1 cellular context compared by ENCODE assay signal in genomic region chr17:81393684-81394376, GRCh38.
TF ChIP-seq lines count a peak whose summit lies in the region.

No MANE protein-coding gene starts in this region.

TF ChIP-seq in K562, 482 proteins besides CTCF, POLR2A, EP300 and RAD21 (continued from another document and continues in another):
- TF ChIP-seq, protein P1, sequence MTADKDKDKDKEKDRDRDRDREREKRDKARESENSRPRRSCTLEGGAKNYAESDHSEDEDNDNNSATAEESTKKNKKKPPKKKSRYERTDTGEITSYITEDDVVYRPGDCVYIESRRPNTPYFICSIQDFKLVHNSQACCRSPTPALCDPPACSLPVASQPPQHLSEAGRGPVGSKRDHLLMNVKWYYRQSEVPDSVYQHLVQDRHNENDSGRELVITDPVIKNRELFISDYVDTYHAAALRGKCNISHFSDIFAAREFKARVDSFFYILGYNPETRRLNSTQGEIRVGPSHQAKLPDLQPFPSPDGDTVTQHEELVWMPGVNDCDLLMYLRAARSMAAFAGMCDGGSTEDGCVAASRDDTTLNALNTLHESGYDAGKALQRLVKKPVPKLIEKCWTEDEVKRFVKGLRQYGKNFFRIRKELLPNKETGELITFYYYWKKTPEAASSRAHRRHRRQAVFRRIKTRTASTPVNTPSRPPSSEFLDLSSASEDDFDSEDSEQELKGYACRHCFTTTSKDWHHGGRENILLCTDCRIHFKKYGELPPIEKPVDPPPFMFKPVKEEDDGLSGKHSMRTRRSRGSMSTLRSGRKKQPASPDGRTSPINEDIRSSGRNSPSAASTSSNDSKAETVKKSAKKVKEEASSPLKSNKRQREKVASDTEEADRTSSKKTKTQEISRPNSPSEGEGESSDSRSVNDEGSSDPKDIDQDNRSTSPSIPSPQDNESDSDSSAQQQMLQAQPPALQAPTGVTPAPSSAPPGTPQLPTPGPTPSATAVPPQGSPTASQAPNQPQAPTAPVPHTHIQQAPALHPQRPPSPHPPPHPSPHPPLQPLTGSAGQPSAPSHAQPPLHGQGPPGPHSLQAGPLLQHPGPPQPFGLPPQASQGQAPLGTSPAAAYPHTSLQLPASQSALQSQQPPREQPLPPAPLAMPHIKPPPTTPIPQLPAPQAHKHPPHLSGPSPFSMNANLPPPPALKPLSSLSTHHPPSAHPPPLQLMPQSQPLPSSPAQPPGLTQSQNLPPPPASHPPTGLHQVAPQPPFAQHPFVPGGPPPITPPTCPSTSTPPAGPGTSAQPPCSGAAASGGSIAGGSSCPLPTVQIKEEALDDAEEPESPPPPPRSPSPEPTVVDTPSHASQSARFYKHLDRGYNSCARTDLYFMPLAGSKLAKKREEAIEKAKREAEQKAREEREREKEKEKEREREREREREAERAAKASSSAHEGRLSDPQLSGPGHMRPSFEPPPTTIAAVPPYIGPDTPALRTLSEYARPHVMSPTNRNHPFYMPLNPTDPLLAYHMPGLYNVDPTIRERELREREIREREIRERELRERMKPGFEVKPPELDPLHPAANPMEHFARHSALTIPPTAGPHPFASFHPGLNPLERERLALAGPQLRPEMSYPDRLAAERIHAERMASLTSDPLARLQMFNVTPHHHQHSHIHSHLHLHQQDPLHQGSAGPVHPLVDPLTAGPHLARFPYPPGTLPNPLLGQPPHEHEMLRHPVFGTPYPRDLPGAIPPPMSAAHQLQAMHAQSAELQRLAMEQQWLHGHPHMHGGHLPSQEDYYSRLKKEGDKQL (CRISPR knock-in tag; IDR thresholded peaks at IDR 0.05; ENCODE audit: borderline replicate concordance), result no peak
- TF ChIP-seq HMGN3 (IDR thresholded peaks at IDR 0.05; ENCODE audit: borderline replicate concordance, extremely low read depth, insufficient read length, low read depth, low read length) (peak; percentile 97), DACH1 (IDR thresholded peaks at IDR 0.05; ENCODE audit: partially characterized antibody) (peak; percentile 79), LCOR (CRISPR knock-in tag; IDR thresholded peaks at IDR 0.05) (peak; percentile 75), RCOR1 (IDR thresholded peaks at IDR 0.05; ENCODE audit: borderline replicate concordance in 1 of 2, low read depth in 2 of 2, low read length in 2 of 2) (peak; percentile 48 to 94; a peak in 3 of 4 replicates), SIN3A (IDR thresholded peaks at IDR 0.05; ENCODE audit: borderline replicate concordance in 2 of 2, control insufficient read depth in 1 of 2, low read depth in 2 of 2, low read length in 2 of 2) (peak; percentile 81 to 83; a peak in 3 of 4 replicates), MTA2 (IDR thresholded peaks at IDR 0.05; ENCODE audit: low read depth) (peak; percentile 33; the same call in 1 of the 2 replicates), SIRT6 (IDR thresholded peaks at IDR 0.05; ENCODE audit: low read depth, low read length) (no peak), SMAD3 (CRISPR knock-in tag; conservative IDR thresholded peaks at IDR 0.05) (no peak), ZNF707 (CRISPR knock-in tag; conservative IDR thresholded peaks at IDR 0.05) (no peak), SMARCE1 (IDR thresholded peaks at IDR 0.05) (peak; percentile 57; the same call in 1 of the 2 replicates), TOE1 (IDR thresholded peaks at IDR 0.05; ENCODE audit: borderline replicate concordance) (peak; percentile 90), TOE1 (CRISPR knock-in tag; IDR thresholded peaks at IDR 0.05; ENCODE audit: borderline replicate concordance, low read depth) (no peak), SP2 (IDR thresholded peaks at IDR 0.05; ENCODE audit: extremely low read depth, low read depth, low read length, poor library complexity, severe bottlenecking) (peak; percentile 27), ATF1 (CRISPR knock-in tag; IDR thresholded peaks at IDR 0.05) (no peak), ATF1 (tag; IDR thresholded peaks at IDR 0.05) (peak; percentile 79), BRD4 (IDR thresholded peaks at IDR 0.05) (peak; percentile 41; the same call in 1 of the 2 replicates), USF1 (CRISPR knock-in tag; IDR thresholded peaks at IDR 0.05) (no peak), MAFF (IDR thresholded peaks at IDR 0.05; ENCODE audit: low read length) (no peak), MBD2 (IDR thresholded peaks at IDR 0.05; ENCODE audit: borderline replicate concordance, low read depth) (peak; percentile 87), MXI1 (IDR thresholded peaks at IDR 0.05; ENCODE audit: low read depth, low read length) (peak; percentile 87), PTTG1 (tag; IDR thresholded peaks at IDR 0.05; ENCODE audit: low read depth) (no peak), MCM2 (IDR thresholded peaks at IDR 0.05; ENCODE audit: low read depth) (no peak), SUPT5H (IDR thresholded peaks at IDR 0.05) (no peak), ZNF280A (IDR thresholded peaks at IDR 0.05; ENCODE audit: low read depth, partially characterized antibody) (no peak), E2F6 (IDR thresholded peaks at IDR 0.05; ENCODE audit: borderline replicate concordance in 1 of 2, extremely low read depth in 1 of 2, insufficient read depth in 1 of 2, insufficient read length in 1 of 2, low read depth in 1 of 2, low read length in 1 of 2, poor library complexity in 1 of 2, severe bottlenecking in 1 of 2) (peak; percentile 34 to 73), NEUROD1 (IDR thresholded peaks at IDR 0.05; ENCODE audit: borderline replicate concordance, low read depth, low read length, partially characterized antibody) (peak; percentile 86), MEIS2 (IDR thresholded peaks at IDR 0.05; ENCODE audit: partially characterized antibody) (peak; percentile 98), SREBF1 (IDR thresholded peaks at IDR 0.05; ENCODE audit: borderline replicate concordance, low read depth, low read length) (no peak), NCOR1 (IDR thresholded peaks at IDR 0.05) (peak; percentile 90), CBFA2T2 (conservative IDR thresholded peaks at IDR 0.05) (no peak), CTBP1 (IDR thresholded peaks at IDR 0.05; ENCODE audit: borderline replicate concordance) (peak; percentile 83), MCM5 (IDR thresholded peaks at IDR 0.05; ENCODE audit: low read depth) (no peak), RBM15 (IDR thresholded peaks at IDR 0.05; ENCODE audit: insufficient read depth, low read length) (no peak), ZNF41 (CRISPR knock-in tag; conservative IDR thresholded peaks at IDR 0.05) (no peak), TFE3 (CRISPR knock-in tag; IDR thresholded peaks at IDR 0.05) (no peak), BACH1 (tag; IDR thresholded peaks at IDR 0.05) (no peak), CXXC5 (CRISPR knock-in tag; IDR thresholded peaks at IDR 0.05) (peak; percentile 99), BRD9 (IDR thresholded peaks at IDR 0.05; ENCODE audit: low read depth, partially characterized antibody) (no peak), JUND (IDR thresholded peaks at IDR 0.05; ENCODE audit: borderline replicate concordance, low read depth, low read length) (peak; percentile 78), JUND (tag; IDR thresholded peaks at IDR 0.05; ENCODE audit: borderline replicate concordance, low read depth, low read length) (peak; percentile 72; the same call in 1 of the 3 replicates)
- TF ChIP-seq, protein P2, sequence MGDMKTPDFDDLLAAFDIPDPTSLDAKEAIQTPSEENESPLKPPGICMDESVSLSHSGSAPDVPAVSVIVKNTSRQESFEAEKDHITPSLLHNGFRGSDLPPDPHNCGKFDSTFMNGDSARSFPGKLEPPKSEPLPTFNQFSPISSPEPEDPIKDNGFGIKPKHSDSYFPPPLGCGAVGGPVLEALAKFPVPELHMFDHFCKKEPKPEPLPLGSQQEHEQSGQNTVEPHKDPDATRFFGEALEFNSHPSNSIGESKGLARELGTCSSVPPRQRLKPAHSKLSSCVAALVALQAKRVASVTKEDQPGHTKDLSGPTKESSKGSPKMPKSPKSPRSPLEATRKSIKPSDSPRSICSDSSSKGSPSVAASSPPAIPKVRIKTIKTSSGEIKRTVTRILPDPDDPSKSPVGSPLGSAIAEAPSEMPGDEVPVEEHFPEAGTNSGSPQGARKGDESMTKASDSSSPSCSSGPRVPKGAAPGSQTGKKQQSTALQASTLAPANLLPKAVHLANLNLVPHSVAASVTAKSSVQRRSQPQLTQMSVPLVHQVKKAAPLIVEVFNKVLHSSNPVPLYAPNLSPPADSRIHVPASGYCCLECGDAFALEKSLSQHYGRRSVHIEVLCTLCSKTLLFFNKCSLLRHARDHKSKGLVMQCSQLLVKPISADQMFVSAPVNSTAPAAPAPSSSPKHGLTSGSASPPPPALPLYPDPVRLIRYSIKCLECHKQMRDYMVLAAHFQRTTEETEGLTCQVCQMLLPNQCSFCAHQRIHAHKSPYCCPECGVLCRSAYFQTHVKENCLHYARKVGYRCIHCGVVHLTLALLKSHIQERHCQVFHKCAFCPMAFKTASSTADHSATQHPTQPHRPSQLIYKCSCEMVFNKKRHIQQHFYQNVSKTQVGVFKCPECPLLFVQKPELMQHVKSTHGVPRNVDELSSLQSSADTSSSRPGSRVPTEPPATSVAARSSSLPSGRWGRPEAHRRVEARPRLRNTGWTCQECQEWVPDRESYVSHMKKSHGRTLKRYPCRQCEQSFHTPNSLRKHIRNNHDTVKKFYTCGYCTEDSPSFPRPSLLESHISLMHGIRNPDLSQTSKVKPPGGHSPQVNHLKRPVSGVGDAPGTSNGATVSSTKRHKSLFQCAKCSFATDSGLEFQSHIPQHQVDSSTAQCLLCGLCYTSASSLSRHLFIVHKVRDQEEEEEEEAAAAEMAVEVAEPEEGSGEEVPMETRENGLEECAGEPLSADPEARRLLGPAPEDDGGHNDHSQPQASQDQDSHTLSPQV (IDR thresholded peaks at IDR 0.05), result no peak; the same call in 1 of the 2 replicates
- TF ChIP-seq, protein P3, sequence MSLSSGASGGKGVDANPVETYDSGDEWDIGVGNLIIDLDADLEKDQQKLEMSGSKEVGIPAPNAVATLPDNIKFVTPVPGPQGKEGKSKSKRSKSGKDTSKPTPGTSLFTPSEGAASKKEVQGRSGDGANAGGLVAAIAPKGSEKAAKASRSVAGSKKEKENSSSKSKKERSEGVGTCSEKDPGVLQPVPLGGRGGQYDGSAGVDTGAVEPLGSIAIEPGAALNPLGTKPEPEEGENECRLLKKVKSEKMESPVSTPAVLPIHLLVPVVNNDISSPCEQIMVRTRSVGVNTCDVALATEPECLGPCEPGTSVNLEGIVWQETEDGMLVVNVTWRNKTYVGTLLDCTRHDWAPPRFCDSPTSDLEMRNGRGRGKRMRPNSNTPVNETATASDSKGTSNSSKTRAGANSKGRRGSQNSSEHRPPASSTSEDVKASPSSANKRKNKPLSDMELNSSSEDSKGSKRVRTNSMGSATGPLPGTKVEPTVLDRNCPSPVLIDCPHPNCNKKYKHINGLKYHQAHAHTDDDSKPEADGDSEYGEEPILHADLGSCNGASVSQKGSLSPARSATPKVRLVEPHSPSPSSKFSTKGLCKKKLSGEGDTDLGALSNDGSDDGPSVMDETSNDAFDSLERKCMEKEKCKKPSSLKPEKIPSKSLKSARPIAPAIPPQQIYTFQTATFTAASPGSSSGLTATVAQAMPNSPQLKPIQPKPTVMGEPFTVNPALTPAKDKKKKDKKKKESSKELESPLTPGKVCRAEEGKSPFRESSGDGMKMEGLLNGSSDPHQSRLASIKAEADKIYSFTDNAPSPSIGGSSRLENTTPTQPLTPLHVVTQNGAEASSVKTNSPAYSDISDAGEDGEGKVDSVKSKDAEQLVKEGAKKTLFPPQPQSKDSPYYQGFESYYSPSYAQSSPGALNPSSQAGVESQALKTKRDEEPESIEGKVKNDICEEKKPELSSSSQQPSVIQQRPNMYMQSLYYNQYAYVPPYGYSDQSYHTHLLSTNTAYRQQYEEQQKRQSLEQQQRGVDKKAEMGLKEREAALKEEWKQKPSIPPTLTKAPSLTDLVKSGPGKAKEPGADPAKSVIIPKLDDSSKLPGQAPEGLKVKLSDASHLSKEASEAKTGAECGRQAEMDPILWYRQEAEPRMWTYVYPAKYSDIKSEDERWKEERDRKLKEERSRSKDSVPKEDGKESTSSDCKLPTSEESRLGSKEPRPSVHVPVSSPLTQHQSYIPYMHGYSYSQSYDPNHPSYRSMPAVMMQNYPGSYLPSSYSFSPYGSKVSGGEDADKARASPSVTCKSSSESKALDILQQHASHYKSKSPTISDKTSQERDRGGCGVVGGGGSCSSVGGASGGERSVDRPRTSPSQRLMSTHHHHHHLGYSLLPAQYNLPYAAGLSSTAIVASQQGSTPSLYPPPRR (CRISPR knock-in tag; IDR thresholded peaks at IDR 0.05; ENCODE audit: borderline replicate concordance), result no peak
